ENCODE assay signal across 21 cellular contexts in the genomic region with DNA sequence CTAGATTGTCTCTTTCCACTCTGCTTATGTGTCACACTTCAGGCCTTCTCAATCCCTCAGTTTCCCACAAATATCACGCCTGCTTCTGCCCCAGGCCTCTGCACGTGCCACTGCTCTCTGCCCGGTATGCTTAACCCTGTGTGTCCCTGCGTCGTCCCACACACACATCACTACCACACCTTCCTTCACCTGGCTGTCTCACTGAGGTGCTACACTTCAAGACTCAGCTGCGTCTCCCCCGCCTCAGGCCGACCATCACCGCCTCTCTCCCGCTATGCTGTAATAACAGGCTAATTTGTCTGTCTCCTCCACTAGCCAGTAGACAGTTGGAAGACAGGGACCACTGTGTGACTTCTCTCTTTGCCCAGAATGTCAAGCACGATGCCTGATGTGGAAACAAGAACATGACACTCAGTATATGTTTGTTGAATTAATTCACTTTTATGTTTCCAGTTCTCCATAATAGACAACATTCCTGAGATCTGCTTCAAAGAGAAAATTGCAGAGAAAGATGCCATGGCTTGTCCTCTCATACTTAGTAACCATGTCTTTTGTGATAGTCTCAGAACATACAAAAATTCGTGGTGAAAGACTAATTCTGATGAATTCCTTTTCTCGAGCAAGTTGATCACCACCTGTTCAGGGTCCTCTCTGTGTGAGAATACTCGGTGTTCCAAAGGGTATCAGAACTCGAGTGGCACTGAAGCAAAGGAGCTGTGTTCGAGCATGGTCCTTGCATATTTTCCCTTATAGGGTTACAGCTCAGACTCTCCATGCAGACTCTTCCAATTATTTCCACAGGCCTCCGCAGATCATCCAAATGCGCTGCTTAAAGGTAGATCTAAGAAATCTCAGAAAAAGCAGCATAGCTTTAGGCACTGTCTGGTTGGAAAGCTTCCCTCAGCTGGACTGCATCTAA. TPM values are rescaled to one million over a fixed set of nuclear protein-coding genes. Genes with fewer than 3 reads are reported as not detected.
DNase-seq lines count a peak whose midpoint lies in the region; ATAC-seq and TF ChIP-seq lines count a peak whose summit lies in the region.
"Had no signal": no experiment of that assay in that cellular context is flagged by ENCODE, and none has a peak within 500 bp of the region (broad histone marks: within the 10 kb centered on the region; RNA-seq: fewer than 3 reads in every experiment).

No MANE protein-coding gene starts in this region.

- peaks cover 66% of the 10 kb centered on the region for H3K4me1 Mint-ChIP-seq in glutamatergic neuron (ENCODE audit: low read depth, unreplicated experiment)
- peaks cover 14% of the 10 kb centered on the region for H3K4me1 Mint-ChIP-seq in activated CD4-positive, alpha-beta T cell treated with anti-CD3 and anti-CD28 coated beads, Interleukin-2, amount 10 ng/mL, durations not matched to agents 24 days and 14 days

- TF ChIP-seq CTCF in A673 (conservative IDR thresholded peaks at IDR 0.05; ENCODE audit: low read depth, low read length) (no peak), SK-N-SH (IDR thresholded peaks at IDR 0.05) (no peak), glutamatergic neuron (IDR thresholded peaks at IDR 0.05; ENCODE audit: partially characterized antibody, unreplicated experiment) (no peak), prostate gland (IDR thresholded peaks at IDR 0.05) (no peak)

- POLR2A ChIA-PET in A673 (lab: Charles Lee; ENCODE audit: low non-redundant PET) (no interaction called here), SK-N-SH (lab: Yijun Ruan, JAX) (interaction anchor here (1.3 to 1.4 kb wide), 2 partner anchors 9 to 16 kb away, joined by 4 to 5 read pairs; no protein-coding TSS in a partner anchor)

- H3K27ac ChIP-seq in A673 (ENCODE audit: low read depth, low read length, poor library complexity, severe bottlenecking) (peak overlapping the region; percentile 32), SK-N-SH (ENCODE audit: low read depth in 2 of 2, low read length in 1 of 2) (peak overlapping the region; percentile 97 to 100), prostate gland (peak overlapping the region; percentile 31 to 52)

- no peak overlapping the region for H3K9ac ChIP-seq in SK-N-SH

- H3K4me1 ChIP-seq in A673 (ENCODE audit: insufficient read depth, low read length, poor library complexity, severe bottlenecking): peaks cover 24% of the 10 kb centered on the region
- H3K4me1 ChIP-seq in SK-N-SH (ENCODE audit: control insufficient read depth in 1 of 2, insufficient read depth in 2 of 2, low read depth in 1 of 2, low read length in 1 of 2): peaks cover 37 to 55% of the 10 kb centered on the region in 2 experiments
- no peaks in the 10 kb centered on the region for H3K4me1 ChIP-seq in prostate gland (replicated peaks)

- no peak for DNase-seq in A673 (ENCODE audit: low spot score)
- DNase-seq in SK-N-SH: no peak
- DNase-seq in glutamatergic neuron: no peak
- no peak for DNase-seq in prostate gland (ENCODE audit: low spot score)
- no peak for DNase-seq in stimulated activated CD4-positive, alpha-beta T cell treated with anti-CD3 and anti-CD28 coated beads, Interleukin-15, amount 100 ng/mL, for 24 hours
- no peak for DNase-seq in activated naive CD4-positive, alpha-beta T cell (lab: John Stamatoyannopoulos, UW)
- DNase-seq in activated CD4-positive, alpha-beta T cell treated with anti-CD3 and anti-CD28 coated beads, Interleukin-2, amount 10 ng/mL, durations not matched to agents 24 days and 14 days: no peak
- DNase-seq: activated T-cell treated with anti-CD3 and anti-CD28 coated beads, Interleukin-2, amount 50 U/mL, for 48 hours; CD4-positive, alpha-beta memory T cell; dermis blood vessel endothelial cell; DMS53; NCI-H1417 treated with DMSO at 0.1 percent for 48 hours; SHP77; stimulated activated CD4-positive, alpha-beta T cell treated with anti-CD3 and anti-CD28 coated beads, Interleukin-4, amount 100 ng/mL, for 4 hours had no signal

- no peaks in the 10 kb centered on the region for H3K36me3 Mint-ChIP-seq in glutamatergic neuron (ENCODE audit: unreplicated experiment)
- peaks cover 5% of the 10 kb centered on the region for H3K36me3 Mint-ChIP-seq in activated CD4-positive, alpha-beta T cell treated with anti-CD3 and anti-CD28 coated beads, Interleukin-2, amount 10 ng/mL, durations not matched to agents 24 days and 14 days (ENCODE audit: low read depth)

- peaks cover 54% of the 10 kb centered on the region for H3K9me3 Mint-ChIP-seq in glutamatergic neuron (ENCODE audit: unreplicated experiment)
- peaks cover 6% of the 10 kb centered on the region for H3K9me3 Mint-ChIP-seq in activated CD4-positive, alpha-beta T cell treated with anti-CD3 and anti-CD28 coated beads, Interleukin-2, amount 10 ng/mL, durations not matched to agents 24 days and 14 days

- H2AFZ ChIP-seq in SK-N-SH (ENCODE audit: low read depth): no peak overlapping the region

- no peaks in the 10 kb centered on the region for H3K27me3 ChIP-seq in A673 (replicated peaks; ENCODE audit: insufficient read depth, low read depth, low read length, poor library complexity)
- no peaks in the 10 kb centered on the region for H3K27me3 ChIP-seq in SK-N-SH (ENCODE audit: insufficient read depth)
- H3K27me3 ChIP-seq in prostate gland (replicated peaks; ENCODE audit: insufficient read depth): no peaks in the 10 kb centered on the region

- H3K4me3 Mint-ChIP-seq in glutamatergic neuron (ENCODE audit: unreplicated experiment): peak overlapping the region; percentile 51
- no peak overlapping the region for H3K4me3 Mint-ChIP-seq in activated CD4-positive, alpha-beta T cell treated with anti-CD3 and anti-CD28 coated beads, Interleukin-2, amount 10 ng/mL, durations not matched to agents 24 days and 14 days
- H3K4me3 Mint-ChIP-seq: activated naive CD4-positive, alpha-beta T cell treated with anti-CD3 and anti-CD28 coated beads, Interleukin-2, amount 50 U/mL, for 24 hours; T-helper 2 cell treated with Interferon-gamma antibody and Interleukin-4, amounts not matched to agents 5 μg/mL and 100 μg/mL, for 36 hours had no signal

- 0 out of 2 replicates have a peak, but pooled peaks have one; percentile 1 for TF ChIP-seq RAD21 in SK-N-SH (IDR thresholded peaks at IDR 0.05; ENCODE audit: low read length)

- peaks cover 20% of the 10 kb centered on the region for H3K27me3 Mint-ChIP-seq in glutamatergic neuron (ENCODE audit: unreplicated experiment)
- H3K27me3 Mint-ChIP-seq in activated CD4-positive, alpha-beta T cell treated with anti-CD3 and anti-CD28 coated beads, Interleukin-2, amount 10 ng/mL, durations not matched to agents 24 days and 14 days: no peaks in the 10 kb centered on the region
- H3K27me3 Mint-ChIP-seq: activated naive CD4-positive, alpha-beta T cell treated with anti-CD3 and anti-CD28 coated beads, Interleukin-2, amount 50 U/mL, for 24 hours; CD4-positive, alpha-beta memory T cell had no signal

- no TSS peak for BruUV-seq in A673 (replicated peaks; lab: Mats Ljungman, UMichigan)

- peak overlapping the region; percentile 57 for H3K27ac Mint-ChIP-seq in glutamatergic neuron (ENCODE audit: unreplicated experiment)
- no peak overlapping the region for H3K27ac Mint-ChIP-seq in activated CD4-positive, alpha-beta T cell treated with anti-CD3 and anti-CD28 coated beads, Interleukin-2, amount 10 ng/mL, durations not matched to agents 24 days and 14 days
- H3K27ac Mint-ChIP-seq: activated naive CD4-positive, alpha-beta T cell treated with anti-CD3 and anti-CD28 coated beads, Interleukin-2, amount 50 U/mL, for 24 hours; T-helper 2 cell treated with Interferon-gamma antibody and Interleukin-4, amounts not matched to agents 5 μg/mL and 100 μg/mL, for 36 hours had no signal

- CTCF ChIA-PET in A673 (lab: Charles Lee): no interaction called here
- CTCF ChIA-PET in SK-N-SH (lab: Yijun Ruan, JAX): interaction anchor here (0.8 to 2.6 kb wide), 11 partner anchors 8 to 100 kb away, joined by 3 to 10 read pairs (median 4); no protein-coding TSS in a partner anchor

- ATAC-seq in HG03196 (IDR thresholded peaks at IDR 0.05; ENCODE audit: unreplicated experiment): no peak
- ATAC-seq: HCT116, HepG2, left lobe of liver had no signal

- WGBS in SK-N-SH (ENCODE audit: low lambda C conversion rate): 91% methylated on average over 18 of the region's 18 CpGs
- WGBS in prostate gland: 75% methylated on average over 18 of the region's 18 CpGs

- H3K79me2 ChIP-seq in SK-N-SH (ENCODE audit: insufficient read depth): peaks cover 100% of the 10 kb centered on the region

- H4K20me1 ChIP-seq in SK-N-SH (ENCODE audit: insufficient read depth): peaks cover 31% of the 10 kb centered on the region

- H3F3A ChIP-seq in SK-N-SH (replicated peaks; ENCODE audit: insufficient read depth): peaks cover 57% of the 10 kb centered on the region

- H3K36me3 ChIP-seq in A673 (ENCODE audit: insufficient read depth, low read length, poor library complexity, severe bottlenecking) (no peaks in the 10 kb centered on the region), SK-N-SH (replicated peaks in 1 of 2; ENCODE audit: control insufficient read depth in 1 of 2, insufficient read depth in 2 of 2, low read length in 1 of 2) (peaks cover 0 to 34% of the 10 kb centered on the region in 2 experiments), prostate gland (no peaks in the 10 kb centered on the region)

- H3K9me3 ChIP-seq in A673 (ENCODE audit: low read depth, low read length, poor library complexity, severe bottlenecking) (peaks cover 11% of the 10 kb centered on the region), SK-N-SH (peaks cover 5% of the 10 kb centered on the region; the same call in 1 of the 2 replicates), prostate gland (no peaks in the 10 kb centered on the region)

- H3K4me3 ChIP-seq in A673 (ENCODE audit: low read depth, low read length, poor library complexity, severe bottlenecking) (no peak overlapping the region), SK-N-SH (ENCODE audit: low read depth in 2 of 2, low read length in 1 of 2) (no peak overlapping the region), prostate gland (no peak overlapping the region)

- intact Hi-C loops in A673 (cut with micrococcal nuclease; ENCODE audit: unreplicated experiment) (no loop called here), prostate gland (cut with DNase I) (no loop called here)
- intact Hi-C loops in activated CD4-positive, alpha-beta T cell treated with anti-CD3 and anti-CD28 coated beads, Interleukin-2, amount 10 ng/mL, durations not matched to agents 24 days and 14 days (cut with micrococcal nuclease): no loop called here

- H3K9me2 ChIP-seq in SK-N-SH: no peaks in the 10 kb centered on the region

- TF ChIP-seq EP300 in SK-N-SH (IDR thresholded peaks at IDR 0.05; ENCODE audit: borderline replicate concordance in 1 of 2, low read depth in 1 of 2, low read length in 1 of 2): peak in 1 of 2 experiments; percentile 63; a peak in 1 of 4 replicates

- no peak for TF ChIP-seq POLR2A in prostate gland (IDR thresholded peaks at IDR 0.05)

- H3K4me2 ChIP-seq in SK-N-SH: peak overlapping the region; percentile 38; the same call in 1 of the 2 replicates

TF ChIP-seq in SK-N-SH, 30 proteins besides CTCF, POLR2A, EP300 and RAD21 (continues in another document):
- TF ChIP-seq ELF1 (IDR thresholded peaks at IDR 0.05): no peak

RNA-seq across cellular contexts. Expression of gene AFAP1, which starts 54.2 kb away (rescaled TPM):
- 42.6 and 42.9 TPM in 2 replicates for total RNA-seq in A673 (2021)
- polyA plus RNA-seq in SK-N-SH (2012; rRNA removed): 40.6 and 67.9 TPM in 2 replicates
- 48.9 and 59.9 TPM in 2 replicates for polyA plus RNA-seq in SK-N-SH (2012; cell fraction: cytosol; rRNA removed)
- polyA plus RNA-seq in SK-N-SH (2012; cell fraction: nucleus; rRNA removed): 89.8 and 105 TPM in 2 replicates
- total RNA-seq in glutamatergic neuron (ENCODE audit: unreplicated experiment): 528 TPM
- total RNA-seq in prostate gland: 10 to 100 TPM; 17.5 to 19.8 TPM
- total RNA-seq in activated CD4-positive, alpha-beta T cell treated with anti-CD3 and anti-CD28 coated beads, Interleukin-2, amount 10 ng/mL, durations not matched to agents 24 days and 14 days: 37.6 and 40.8 TPM in 2 replicates
- total RNA-seq: OCI-LY7 had no signal

Comparison
In these comparisons a context has a peak if more than half of its experiments do, and no peak if none do; other contexts are left out.
1. H3K27ac ChIP-seq: peak in every context shown above with its lines; median percentile 98 in SK-N-SH; 42 in prostate gland; 32 in A673.
2. RNA of gene AFAP1, which starts 54.2 kb away (total RNA-seq): 528 TPM in glutamatergic neuron (single experiment); 42.6 to 42.9 TPM in A673, 37.6 to 40.8 TPM in activated CD4-positive, alpha-beta T cell treated with anti-CD3 and anti-CD28 coated beads, Interleukin-2, amount 10 ng/mL, durations not matched to agents 24 days and 14 days and 17.5 to 19.8 TPM in prostate gland; every median in the first group is over 10 times any median in the second.